1 cellular context compared by ENCODE assay signal in genomic region chr17:56142325-56142724, GRCh38.
TF ChIP-seq lines count a peak whose summit lies in the region.

No MANE protein-coding gene starts in this region.

TF ChIP-seq in GM23338, 12 proteins besides CTCF, POLR2A, EP300 and RAD21 (continued from another document):
- TF ChIP-seq, protein P1, sequence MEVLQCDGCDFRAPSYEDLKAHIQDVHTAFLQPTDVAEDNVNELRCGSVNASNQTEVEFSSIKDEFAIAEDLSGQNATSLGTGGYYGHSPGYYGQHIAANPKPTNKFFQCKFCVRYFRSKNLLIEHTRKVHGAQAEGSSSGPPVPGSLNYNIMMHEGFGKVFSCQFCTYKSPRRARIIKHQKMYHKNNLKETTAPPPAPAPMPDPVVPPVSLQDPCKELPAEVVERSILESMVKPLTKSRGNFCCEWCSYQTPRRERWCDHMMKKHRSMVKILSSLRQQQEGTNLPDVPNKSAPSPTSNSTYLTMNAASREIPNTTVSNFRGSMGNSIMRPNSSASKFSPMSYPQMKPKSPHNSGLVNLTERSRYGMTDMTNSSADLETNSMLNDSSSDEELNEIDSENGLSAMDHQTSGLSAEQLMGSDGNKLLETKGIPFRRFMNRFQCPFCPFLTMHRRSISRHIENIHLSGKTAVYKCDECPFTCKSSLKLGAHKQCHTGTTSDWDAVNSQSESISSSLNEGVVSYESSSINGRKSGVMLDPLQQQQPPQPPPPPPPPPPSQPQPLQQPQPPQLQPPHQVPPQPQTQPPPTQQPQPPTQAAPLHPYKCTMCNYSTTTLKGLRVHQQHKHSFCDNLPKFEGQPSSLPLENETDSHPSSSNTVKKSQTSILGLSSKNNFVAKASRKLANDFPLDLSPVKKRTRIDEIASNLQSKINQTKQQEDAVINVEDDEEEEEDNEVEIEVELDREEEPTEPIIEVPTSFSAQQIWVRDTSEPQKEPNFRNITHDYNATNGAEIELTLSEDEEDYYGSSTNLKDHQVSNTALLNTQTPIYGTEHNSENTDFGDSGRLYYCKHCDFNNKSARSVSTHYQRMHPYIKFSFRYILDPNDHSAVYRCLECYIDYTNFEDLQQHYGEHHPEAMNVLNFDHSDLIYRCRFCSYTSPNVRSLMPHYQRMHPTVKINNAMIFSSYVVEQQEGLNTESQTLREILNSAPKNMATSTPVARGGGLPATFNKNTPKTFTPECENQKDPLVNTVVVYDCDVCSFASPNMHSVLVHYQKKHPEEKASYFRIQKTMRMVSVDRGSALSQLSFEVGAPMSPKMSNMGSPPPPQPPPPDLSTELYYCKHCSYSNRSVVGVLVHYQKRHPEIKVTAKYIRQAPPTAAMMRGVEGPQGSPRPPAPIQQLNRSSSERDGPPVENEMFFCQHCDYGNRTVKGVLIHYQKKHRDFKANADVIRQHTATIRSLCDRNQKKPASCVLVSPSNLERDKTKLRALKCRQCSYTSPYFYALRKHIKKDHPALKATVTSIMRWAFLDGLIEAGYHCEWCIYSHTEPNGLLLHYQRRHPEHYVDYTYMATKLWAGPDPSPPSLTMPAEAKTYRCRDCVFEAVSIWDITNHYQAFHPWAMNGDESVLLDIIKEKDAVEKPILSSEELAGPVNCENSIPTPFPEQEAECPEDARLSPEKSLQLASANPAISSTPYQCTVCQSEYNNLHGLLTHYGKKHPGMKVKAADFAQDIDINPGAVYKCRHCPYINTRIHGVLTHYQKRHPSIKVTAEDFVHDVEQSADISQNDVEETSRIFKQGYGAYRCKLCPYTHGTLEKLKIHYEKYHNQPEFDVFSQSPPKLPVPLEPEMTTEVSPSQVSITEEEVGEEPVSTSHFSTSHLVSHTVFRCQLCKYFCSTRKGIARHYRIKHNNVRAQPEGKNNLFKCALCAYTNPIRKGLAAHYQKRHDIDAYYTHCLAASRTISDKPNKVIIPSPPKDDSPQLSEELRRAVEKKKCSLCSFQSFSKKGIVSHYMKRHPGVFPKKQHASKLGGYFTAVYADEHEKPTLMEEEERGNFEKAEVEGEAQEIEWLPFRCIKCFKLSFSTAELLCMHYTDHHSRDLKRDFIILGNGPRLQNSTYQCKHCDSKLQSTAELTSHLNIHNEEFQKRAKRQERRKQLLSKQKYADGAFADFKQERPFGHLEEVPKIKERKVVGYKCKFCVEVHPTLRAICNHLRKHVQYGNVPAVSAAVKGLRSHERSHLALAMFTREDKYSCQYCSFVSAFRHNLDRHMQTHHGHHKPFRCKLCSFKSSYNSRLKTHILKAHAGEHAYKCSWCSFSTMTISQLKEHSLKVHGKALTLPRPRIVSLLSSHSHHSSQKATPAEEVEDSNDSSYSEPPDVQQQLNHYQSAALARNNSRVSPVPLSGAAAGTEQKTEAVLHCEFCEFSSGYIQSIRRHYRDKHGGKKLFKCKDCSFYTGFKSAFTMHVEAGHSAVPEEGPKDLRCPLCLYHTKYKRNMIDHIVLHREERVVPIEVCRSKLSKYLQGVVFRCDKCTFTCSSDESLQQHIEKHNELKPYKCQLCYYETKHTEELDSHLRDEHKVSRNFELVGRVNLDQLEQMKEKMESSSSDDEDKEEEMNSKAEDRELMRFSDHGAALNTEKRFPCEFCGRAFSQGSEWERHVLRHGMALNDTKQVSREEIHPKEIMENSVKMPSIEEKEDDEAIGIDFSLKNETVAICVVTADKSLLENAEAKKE (CRISPR knock-in tag; IDR thresholded peaks at IDR 0.05) = no peak
- TF ChIP-seq POLR2AphosphoS5 (IDR thresholded peaks at IDR 0.05; ENCODE audit: low read depth) = no peak
- no peak for TF ChIP-seq CREB1 (CRISPR knock-in tag; IDR thresholded peaks at IDR 0.05; ENCODE audit: low read depth)
- no peak for TF ChIP-seq JUNB (IDR thresholded peaks at IDR 0.05; ENCODE audit: unreplicated experiment)
- TF ChIP-seq REST (IDR thresholded peaks at IDR 0.05; ENCODE audit: unreplicated experiment) = no peak
- no peak for TF ChIP-seq NANOG (IDR thresholded peaks at IDR 0.05; ENCODE audit: borderline replicate concordance)
- TF ChIP-seq EZH2 (IDR thresholded peaks at IDR 0.05; ENCODE audit: low read depth, unreplicated experiment) = no peak
- TF ChIP-seq ZNF331 (CRISPR knock-in tag; IDR thresholded peaks at IDR 0.05; ENCODE audit: low read depth) = no peak
